ENCODE assay signal across 10 cellular contexts in the genomic region with DNA sequence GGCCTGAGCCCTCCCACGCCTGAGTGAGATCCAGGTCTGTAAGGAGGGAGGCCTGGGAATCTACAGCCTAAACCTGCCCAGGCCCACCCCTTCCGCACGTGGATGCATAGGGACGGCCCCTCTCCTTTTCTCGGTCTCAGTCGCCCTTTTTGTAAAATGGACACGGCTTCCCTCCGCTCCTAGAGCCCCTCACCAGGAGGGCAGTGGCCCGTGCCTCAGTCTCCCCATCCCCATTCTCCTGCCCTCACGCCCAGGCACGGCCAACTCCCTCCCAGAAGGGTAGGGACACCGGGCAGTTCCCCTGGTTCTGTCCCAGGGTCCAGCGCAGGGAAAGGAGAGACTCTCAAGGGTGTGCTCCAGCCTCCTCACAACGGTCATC. TPM values are rescaled to one million over a fixed set of nuclear protein-coding genes. Genes with fewer than 3 reads are reported as not detected.
A peak's percentile ranks its signal among the peaks of the same experiment; 100 is the strongest.
DNase-seq lines count a peak whose midpoint lies in the region; ATAC-seq, FAIRE-seq and TF ChIP-seq lines count a peak whose summit lies in the region.
"Had no signal": no experiment of that assay in that cellular context is flagged by ENCODE, and none has a peak within 500 bp of the region (broad histone marks: within the 10 kb centered on the region; RNA-seq: fewer than 3 reads in every experiment).

No MANE protein-coding gene starts in this region.

- H3K4me3 ChIP-seq in AG04449 (ENCODE audit: low read depth, low read length), result peak overlapping the region; percentile 12; the same call in 1 of the 2 replicates
- peak overlapping the region; percentile 46 for H3K4me3 ChIP-seq in HUES64 (ENCODE audit: low read length)
- no peak overlapping the region for H3K4me3 ChIP-seq in GM12878

- in situ Hi-C loops in GM12878 (cut with MboI), result no loop called here

- H3K9me3 ChIP-seq in HUES64 (ENCODE audit: insufficient read depth, low read depth, low read length), result no peaks in the 10 kb centered on the region
- H3K9me3 ChIP-seq in GM12878 (replicated peaks; ENCODE audit: control insufficient read depth, insufficient read depth, low read length), result no peaks in the 10 kb centered on the region
- H3K9me3 ChIP-seq: gastroesophageal sphincter had no signal

- CTCF ChIA-PET in AG04449 (lab: Yijun Ruan, JAX) (interaction anchor here (0.9 to 1.4 kb wide), 3 partner anchors 11 to 63 kb away, joined by 3 to 4 read pairs (median 3); no protein-coding TSS in a partner anchor), GM12878 (lab: Yijun Ruan, JAX) (no interaction called here)

- H3K27me3 ChIP-seq in HUES64 (ENCODE audit: insufficient read depth, low read length) (peaks cover 59% of the 10 kb centered on the region), GM12878 (replicated peaks in 1 of 2; ENCODE audit: control insufficient read depth in 2 of 2, insufficient read depth in 2 of 2, low read length in 1 of 2) (peaks cover 10 to 14% of the 10 kb centered on the region in 2 experiments; a peak in 3 of 4 replicates)

- H3K36me3 Mint-ChIP-seq in mesothelial cell of epicardium, result peaks cover 20% of the 10 kb centered on the region

- no peak for TF ChIP-seq RAD21 in GM12878 (IDR thresholded peaks at IDR 0.05; ENCODE audit: insufficient read depth, low read depth, low read length)

- TF ChIP-seq CTCF in AG04449 (IDR thresholded peaks at IDR 0.05; ENCODE audit: insufficient read depth, low read length, missing control alignments) (no peak), GM12878 (IDR thresholded peaks at IDR 0.05 in 2 of 3, conservative IDR thresholded peaks at IDR 0.05 in 1 of 3; ENCODE audit: control insufficient read depth in 2 of 3, extremely low read depth in 1 of 3, insufficient read depth in 1 of 3, low read depth in 3 of 3, low read length in 3 of 3) (no peak), mesothelial cell of epicardium (IDR thresholded peaks at IDR 0.05; ENCODE audit: unreplicated experiment) (no peak)

- SMC1A ChIA-PET in GM12878 (lab: Charles Lee; ENCODE audit: uncharacterized antibody, unreplicated experiment), result no interaction called here

- peaks cover 42% of the 10 kb centered on the region for H3K4me1 Mint-ChIP-seq in mesothelial cell of epicardium

- TF ChIP-seq POLR2A in GM12878 (IDR thresholded peaks at IDR 0.05; ENCODE audit: low read depth, low read length), result no peak

- no peaks in the 10 kb centered on the region for H3K27me3 Mint-ChIP-seq in mesothelial cell of epicardium (ENCODE audit: low read depth)

- H3K27ac ChIP-seq in HUES64 (ENCODE audit: low read depth, low read length) (no peak overlapping the region), GM12878 (ENCODE audit: control insufficient read depth, insufficient read depth) (no peak overlapping the region)

- BruUV-seq in GM12878 (replicated peaks; lab: Mats Ljungman, UMichigan), result no TSS peak

- H3K4me3 Mint-ChIP-seq in mesothelial cell of epicardium, result peak overlapping the region; percentile 61

- no peak for TF ChIP-seq EP300 in GM12878 (IDR thresholded peaks at IDR 0.05; ENCODE audit: borderline replicate concordance in 1 of 2, control insufficient read depth in 1 of 2, low read depth in 2 of 2, low read length in 2 of 2)

- no peak for DNase-seq in AG04449 (ENCODE audit: low read depth, low spot score)
- DNase-seq in GM12878 (ENCODE audit: low read depth, low spot score), result no peak
- no peak for DNase-seq in mesothelial cell of epicardium (ENCODE audit: low spot score in 2 of 2, unreplicated experiment in 2 of 2)
- DNase-seq in NCI-H1105 (lab: John Stamatoyannopoulos, UW), result no peak
- DNase-seq in stimulated activated CD4-positive, alpha-beta T cell treated with anti-CD3 and anti-CD28 coated beads, Interleukin-4, amount 100 ng/mL, for 1 hour, result no peak

- peaks cover 24% of the 10 kb centered on the region for H3K4me1 ChIP-seq in HUES64 (ENCODE audit: insufficient read depth, low read length)
- H3K4me1 ChIP-seq in GM12878 (ENCODE audit: control insufficient read depth, insufficient read depth, low read length), result 0 out of 2 replicates have a peak, but pooled peaks cover 4% of the 10 kb centered on the region

- WGBS in HUES64, result 72% methylated on average over 14 of the region's 14 CpGs
- 68% methylated on average over 14 of the region's 14 CpGs for WGBS in GM12878 (ENCODE audit: insufficient coverage, insufficient replicate concordance, low lambda C conversion rate, missing lambda C conversion rate)

- RAD21 ChIA-PET in GM12878 (lab: Charles Lee; ENCODE audit: unreplicated experiment), result no interaction called here

- no peaks in the 10 kb centered on the region for H3K9me3 Mint-ChIP-seq in mesothelial cell of epicardium

- intact Hi-C loops in GM12878 (cut with micrococcal nuclease; ENCODE audit: unreplicated experiment), result loop anchor here (10.0 kb wide), 1 partner anchor 74 kb away; no protein-coding TSS in a partner anchor

- peak; percentile 15; the same call in 1 of the 3 replicates for ATAC-seq in GM12878
- ATAC-seq in GM21737 (IDR thresholded peaks at IDR 0.05; ENCODE audit: unreplicated experiment), result no peak
- ATAC-seq in HG02884 (IDR thresholded peaks at IDR 0.05; ENCODE audit: unreplicated experiment), result no peak

- POLR2A ChIA-PET in AG04449 (lab: Yijun Ruan, JAX), result no interaction called here
- POLR2A ChIA-PET in GM12878 (lab: Charles Lee), result no interaction called here

- H3K79me2 ChIP-seq in GM12878 (ENCODE audit: control insufficient read depth, insufficient read depth, low read length), result no peaks in the 10 kb centered on the region

- no peak overlapping the region for H2AFZ ChIP-seq in GM12878 (ENCODE audit: control insufficient read depth, low read depth, low read length)

- H3K27ac Mint-ChIP-seq in mesothelial cell of epicardium, result peak overlapping the region; percentile 71

- H3K36me3 ChIP-seq in HUES64 (ENCODE audit: insufficient read depth, low read length) (no peaks in the 10 kb centered on the region), GM12878 (ENCODE audit: control insufficient read depth in 2 of 2, insufficient read depth in 2 of 2, low read length in 1 of 2) (no peaks in the 10 kb centered on the region)
- H3K36me3 ChIP-seq: gastroesophageal sphincter had no signal

- H4K20me1 ChIP-seq in GM12878 (ENCODE audit: control insufficient read depth, insufficient read depth), result no peaks in the 10 kb centered on the region

- H3K9ac ChIP-seq in HUES64 (ENCODE audit: low read depth, low read length) (no peak overlapping the region), GM12878 (ENCODE audit: control insufficient read depth, insufficient read depth, low read length) (no peak overlapping the region)

- no peak overlapping the region for H3K4me2 ChIP-seq in GM12878 (ENCODE audit: control insufficient read depth, insufficient read depth)

- FAIRE-seq in GM12878 (lab: Jason Lieb, UNC), result no peak

TF ChIP-seq in GM12878, 131 proteins besides CTCF, POLR2A, EP300 and RAD21 (continues in another document):
- TF ChIP-seq CHD2 (IDR thresholded peaks at IDR 0.05; ENCODE audit: borderline replicate concordance, low read depth, low read length) (no peak), IKZF1 (conservative IDR thresholded peaks at IDR 0.05) (no peak), HCFC1 (IDR thresholded peaks at IDR 0.05; ENCODE audit: low read length) (no peak)
- TF ChIP-seq, protein P1, sequence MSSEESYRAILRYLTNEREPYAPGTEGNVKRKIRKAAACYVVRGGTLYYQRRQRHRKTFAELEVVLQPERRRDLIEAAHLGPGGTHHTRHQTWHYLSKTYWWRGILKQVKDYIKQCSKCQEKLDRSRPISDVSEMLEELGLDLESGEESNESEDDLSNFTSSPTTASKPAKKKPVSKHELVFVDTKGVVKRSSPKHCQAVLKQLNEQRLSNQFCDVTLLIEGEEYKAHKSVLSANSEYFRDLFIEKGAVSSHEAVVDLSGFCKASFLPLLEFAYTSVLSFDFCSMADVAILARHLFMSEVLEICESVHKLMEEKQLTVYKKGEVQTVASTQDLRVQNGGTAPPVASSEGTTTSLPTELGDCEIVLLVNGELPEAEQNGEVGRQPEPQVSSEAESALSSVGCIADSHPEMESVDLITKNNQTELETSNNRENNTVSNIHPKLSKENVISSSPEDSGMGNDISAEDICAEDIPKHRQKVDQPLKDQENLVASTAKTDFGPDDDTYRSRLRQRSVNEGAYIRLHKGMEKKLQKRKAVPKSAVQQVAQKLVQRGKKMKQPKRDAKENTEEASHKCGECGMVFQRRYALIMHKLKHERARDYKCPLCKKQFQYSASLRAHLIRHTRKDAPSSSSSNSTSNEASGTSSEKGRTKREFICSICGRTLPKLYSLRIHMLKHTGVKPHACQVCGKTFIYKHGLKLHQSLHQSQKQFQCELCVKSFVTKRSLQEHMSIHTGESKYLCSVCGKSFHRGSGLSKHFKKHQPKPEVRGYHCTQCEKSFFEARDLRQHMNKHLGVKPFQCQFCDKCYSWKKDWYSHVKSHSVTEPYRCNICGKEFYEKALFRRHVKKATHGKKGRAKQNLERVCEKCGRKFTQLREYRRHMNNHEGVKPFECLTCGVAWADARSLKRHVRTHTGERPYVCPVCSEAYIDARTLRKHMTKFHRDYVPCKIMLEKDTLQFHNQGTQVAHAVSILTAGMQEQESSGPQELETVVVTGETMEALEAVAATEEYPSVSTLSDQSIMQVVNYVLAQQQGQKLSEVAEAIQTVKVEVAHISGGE (CRISPR knock-in tag; IDR thresholded peaks at IDR 0.05), result no peak

RNA-seq across cellular contexts. Expression of a gene that starts 48.1 kb away (rescaled TPM):
- 9.7 TPM for polyA plus RNA-seq in HUES64 (2013, experiment 1 of 2)
- 10.8 TPM for polyA plus RNA-seq in HUES64 (2013, experiment 2 of 2)
- total RNA-seq in GM12878 (2013; cell fraction: nucleolus; rRNA removed), result not detected in 2 replicates
- not detected in 2 replicates for total RNA-seq in GM12878 (2014; rRNA removed)
- total RNA-seq in GM12878 (2014; rRNA removed; fragmentation: Illumina TruSeq; extraction: Trizol), result not detected in 2 replicates
- not detected in 2 replicates for total RNA-seq in GM12878 (2021)
- polyA plus RNA-seq in GM12878 (2011; ENCODE audit: low read depth), result 0.16 TPM
- 0.01 TPM in 1 of 2 replicates, not detected in the other for polyA plus RNA-seq in GM12878 (2011; rRNA removed)
- not detected in 2 replicates for polyA plus RNA-seq in GM12878 (2011; cell fraction: cytosol; rRNA removed)
- polyA plus RNA-seq in GM12878 (2011; cell fraction: nucleus; rRNA removed), result not detected in 2 replicates
- 0.07 and 0.11 TPM in 2 replicates for polyA plus RNA-seq in GM12878 (2012)
- not detected in 2 replicates for polyA plus RNA-seq in GM12878 (2014; fragmentation: Illumina TruSeq; extraction: Trizol)
- not detected for polyA plus RNA-seq in GM12878 (2014; fragmentation: Nextera tagmentation; extraction: Ambion mirVana)
- 0.03 TPM in 1 of 2 replicates, not detected in the other for polyA plus RNA-seq in GM12878 (2014; rRNA removed)
- polyA plus RNA-seq in GM12878 (2016; fragmentation: Nextera tagmentation; extraction: Ambion mirVana), result not detected
- not detected in 2 replicates for polyA minus RNA-seq in GM12878 (2011; rRNA and poly(A)+ RNA removed)
- not detected in 2 replicates for polyA minus RNA-seq in GM12878 (2011; cell fraction: cytosol; rRNA and poly(A)+ RNA removed)
- polyA minus RNA-seq in GM12878 (2011; cell fraction: nucleus; rRNA and poly(A)+ RNA removed), result not detected in 2 replicates
- 64.2 to 66.4 TPM (median 65.7 TPM) in 3 replicates for total RNA-seq in mesothelial cell of epicardium
- total RNA-seq: T-helper 1 cell treated with Interleukin-12 subunit alpha and Interleukin-12 subunit beta and Interleukin-4 antibody, amounts not matched to agents 30 ng/mL and 1 ng/mL, for 36 hours had no signal

Comparison
In these comparisons a context has a peak if more than half of its experiments do, and no peak if none do; other contexts are left out.
1. RNA of a gene that starts 48.1 kb away (total RNA-seq): 64.2 to 66.4 TPM in mesothelial cell of epicardium; not detected in GM12878; every median in the first group is over 10 times any median in the second.